ENCODE assay signal across 16 cellular contexts in genomic region chr4:37988670-37989069, GRCh38. TPM values are rescaled to one million over a fixed set of nuclear protein-coding genes. Genes with fewer than 3 reads are reported as not detected.
DNase-seq lines count a peak whose midpoint lies in the region; ATAC-seq, FAIRE-seq and TF ChIP-seq lines count a peak whose summit lies in the region.
"Had no signal": no experiment of that assay in that cellular context is flagged by ENCODE, and none has a peak within 500 bp of the region (broad histone marks: within the 10 kb centered on the region; RNA-seq: fewer than 3 reads in every experiment).

No MANE protein-coding gene starts in this region.

- H2BK12ac ChIP-seq in H1 (ENCODE audit: low read depth, low read length): no peak overlapping the region

- no peak overlapping the region for H2BK120ac ChIP-seq in H1 (replicated peaks; ENCODE audit: low read depth, low read length)

- no peak overlapping the region for H2BK20ac ChIP-seq in H1 (ENCODE audit: low read length)

- H3K79me2 ChIP-seq in H1 (ENCODE audit: control insufficient read depth in 1 of 2, insufficient read depth in 2 of 2, low read length in 2 of 2): peaks cover 0 to 72% of the 10 kb centered on the region in 2 experiments; a peak in 3 of 4 replicates

- H2AK5ac ChIP-seq in H1 (ENCODE audit: low read depth, low read length): no peak overlapping the region

- TF ChIP-seq POLR2A in H1 (IDR thresholded peaks at IDR 0.05; ENCODE audit: control extremely low read depth in 1 of 2, low read depth in 2 of 2, low read length in 2 of 2): peak in 1 of 2 experiments; percentile 47; a peak in 1 of 3 replicates

- H3K27ac ChIP-seq in right cardiac atrium (ENCODE audit: low read length) (peak overlapping the region; percentile 58), H1 (ENCODE audit: low read depth, low read length) (no peak overlapping the region; the same call in 1 of the 2 replicates)

- no peak overlapping the region for H2AFZ ChIP-seq in H1 (ENCODE audit: low read length)

- H3K4me2 ChIP-seq in H1 (ENCODE audit: insufficient read depth in 1 of 2, low read depth in 2 of 2, low read length in 2 of 2): peak overlapping the region; percentile 35 to 54; a peak in 3 of 4 replicates

- no peaks in the 10 kb centered on the region for H3K27me3 Mint-ChIP-seq in naive B cell

- no peak for TF ChIP-seq RAD21 in H1 (IDR thresholded peaks at IDR 0.05 in 1 of 2, conservative IDR thresholded peaks at IDR 0.05 in 1 of 2; ENCODE audit: low read depth in 2 of 2, low read length in 2 of 2)

- H3K4me1 ChIP-seq in right cardiac atrium (ENCODE audit: control insufficient read depth, insufficient read depth, low read length) (peaks cover 9% of the 10 kb centered on the region), H1 (replicated peaks in 1 of 4; ENCODE audit: control insufficient read depth in 3 of 4, insufficient read depth in 4 of 4, low read length in 3 of 4) (peaks cover 16 to 32% (median 24%) of the 10 kb centered on the region in 4 experiments)

- no peak overlapping the region for H4K8ac ChIP-seq in H1 (ENCODE audit: extremely low read depth, insufficient read depth, low read length)

- H3K9ac ChIP-seq in H1 (replicated peaks in 1 of 4; ENCODE audit: extremely low read depth in 1 of 4, low read depth in 3 of 4, low read length in 3 of 4): no peak overlapping the region

- no peak overlapping the region for H2BK5ac ChIP-seq in H1 (ENCODE audit: low read depth, low read length)

- H4K91ac ChIP-seq in H1 (replicated peaks; ENCODE audit: insufficient read length, low read length): no peak overlapping the region

- H3K27me3 ChIP-seq in right cardiac atrium (ENCODE audit: control insufficient read depth, insufficient read depth) (no peaks in the 10 kb centered on the region), H1 (replicated peaks in 1 of 4; ENCODE audit: control insufficient read depth in 3 of 4, extremely low read depth in 1 of 4, insufficient read depth in 3 of 4, low read length in 3 of 4) (no peaks in the 10 kb centered on the region)
- H3K27me3 ChIP-seq: testis had no signal

- peaks cover 0 to 6% (median 2%) of the 10 kb centered on the region in 7 donors for H3K9me3 Mint-ChIP-seq in naive B cell
- H3K9me3 Mint-ChIP-seq: activated T-cell treated with anti-CD3 and anti-CD28 coated beads, Interleukin-2, amount 50 U/mL, for 4 hours had no signal

- DNase-seq in right cardiac atrium: no peak
- no peak for DNase-seq in Right ventricle myocardium inferior (ENCODE audit: missing footprints)
- DNase-seq in H1 (ENCODE audit: low read depth in 1 of 2, low spot score in 2 of 2): peak in 1 of 2 experiments; percentile 47
- DNase-seq in naive B cell: no peak
- no peak for DNase-seq in urothelium cell line (ENCODE audit: low spot score)
- DNase-seq in activated gamma-delta T cell (lab: John Stamatoyannopoulos, UW): no peak
- no peak for DNase-seq in activated CD4-positive, alpha-beta T cell treated with anti-CD3 and anti-CD28 coated beads for 1 hour
- DNase-seq in T1000 (lab: John Stamatoyannopoulos, UW): no peak
- DNase-seq: activated T-cell treated with anti-CD3 and anti-CD28 coated beads, Interleukin-2, amount 50 U/mL, for 4 hours; effector CD4-positive, alpha-beta T cell; nucleus accumbens; T-helper 1 cell; testis had no signal

- no peak overlapping the region for H3K56ac ChIP-seq in H1 (replicated peaks; ENCODE audit: insufficient read length, low read depth, low read length)

- H3K4ac ChIP-seq in H1 (replicated peaks; ENCODE audit: insufficient read length, low read depth, low read length): no peak overlapping the region

- H3K27ac Mint-ChIP-seq in naive B cell: peak overlapping the region in 5 of 6 donors; percentile 53 to 96 (median 76)

- no peaks in the 10 kb centered on the region for H3K36me3 ChIP-seq in H1 (ENCODE audit: control insufficient read depth in 2 of 4, insufficient read depth in 4 of 4, low read length in 3 of 4)

- H2BK15ac ChIP-seq in H1 (ENCODE audit: low read length): no peak overlapping the region

- ATAC-seq in right cardiac atrium: no peak
- ATAC-seq in Right ventricle myocardium inferior: no peak
- ATAC-seq in naive B cell (ENCODE audit: low read depth in 2 of 2): no peak
- ATAC-seq: activated T-cell treated with anti-CD3 and anti-CD28 coated beads, Interleukin-2, amount 50 U/mL, for 4 hours; HepG2; Panc1 had no signal

- H3K9me3 ChIP-seq in right cardiac atrium (ENCODE audit: control insufficient read depth, low read length): no peaks in the 10 kb centered on the region
- no peaks in the 10 kb centered on the region for H3K9me3 ChIP-seq in H1 (ENCODE audit: insufficient read depth in 2 of 2, low read depth in 1 of 2, low read length in 1 of 2)
- H3K9me3 ChIP-seq: testis had no signal

- H3K23ac ChIP-seq in H1 (ENCODE audit: insufficient read length): no peak overlapping the region

- CTCF ChIA-PET in H1 (lab: Charles Lee; ENCODE audit: partially characterized antibody): interaction anchor here (1.1 kb wide), 1 partner anchor 18 kb away, joined by 3 read pairs; no protein-coding TSS in a partner anchor

- peaks cover 0 to 10% of the 10 kb centered on the region in 2 donors for H3K36me3 Mint-ChIP-seq in naive B cell

- H4K20me1 ChIP-seq in H1 (replicated peaks in 1 of 2; ENCODE audit: control insufficient read depth in 1 of 2, insufficient read depth in 2 of 2, low read length in 2 of 2): no peaks in the 10 kb centered on the region

- FAIRE-seq in H1 (lab: Jason Lieb, UNC) (peak; percentile 82), urothelium cell line (lab: Jason Lieb, UNC) (no peak)
- FAIRE-seq: frontal cortex, HepG2 had no signal

- H3K14ac ChIP-seq in H1 (ENCODE audit: insufficient read length): no peak overlapping the region

- intact Hi-C loops in right cardiac atrium (cut with DNase I): no loop called here
- intact Hi-C loops in Right ventricle myocardium inferior (cut with DNase I): no loop called here

- TF ChIP-seq CTCF in H1 (IDR thresholded peaks at IDR 0.05; ENCODE audit: control extremely low read depth in 1 of 3, insufficient read depth in 1 of 3, low read depth in 1 of 3, low read length in 3 of 3): no peak

- 78% methylated on average over 5 of the region's 5 CpGs for WGBS in right cardiac atrium
- WGBS in H1 (ENCODE audit: extremely low coverage in 1 of 2, insufficient coverage in 1 of 2, insufficient read length in 1 of 2, insufficient replicate concordance in 2 of 2, low coverage in 1 of 2, low lambda C conversion rate in 2 of 2, missing lambda C conversion rate in 1 of 2), 2 experiments: 22% methylated on average over 5 of the region's 5 CpGs; no CpG with 5 or more reads in 1 of the 2 experiments

- no peak overlapping the region for H3K18ac ChIP-seq in H1 (ENCODE audit: extremely low read depth, low read length)

- H3K79me1 ChIP-seq in H1 (ENCODE audit: low read depth, low read length): no peaks in the 10 kb centered on the region; the same call in 1 of the 2 replicates

- POLR2A ChIA-PET in H1 (lab: Charles Lee; ENCODE audit: partially characterized antibody): interaction anchor here (0.7 to 4.2 kb wide), 6 partner anchors 10 to 93 kb away, joined by 3 to 26 read pairs (median 3); no protein-coding TSS in a partner anchor

- peak overlapping the region in 3 of 8 donors; percentile 8 to 22 (median 9) for H3K4me3 Mint-ChIP-seq in naive B cell
- H3K4me3 Mint-ChIP-seq: activated T-cell treated with anti-CD3 and anti-CD28 coated beads, Interleukin-2, amount 50 U/mL, for 4 hours had no signal

- TF ChIP-seq EP300 in H1 (IDR thresholded peaks at IDR 0.05; ENCODE audit: borderline replicate concordance in 1 of 2, low read depth in 2 of 2, low read length in 2 of 2): peak in 1 of 2 experiments; percentile 73; a peak in 1 of 3 replicates

- no peaks in the 10 kb centered on the region for H3K23me2 ChIP-seq in H1 (ENCODE audit: low read depth, low read length)

- H3K4me1 Mint-ChIP-seq in naive B cell: peaks cover 42 to 87% (median 68%) of the 10 kb centered on the region in 3 donors

- H4K5ac ChIP-seq in H1 (ENCODE audit: insufficient read length, low read depth, low read length): no peak overlapping the region

- H3K4me3 ChIP-seq in right cardiac atrium (ENCODE audit: low read length): no peak overlapping the region
- H3K4me3 ChIP-seq in H1 (ENCODE audit: extremely low read depth in 1 of 4, insufficient read depth in 2 of 4, low read depth in 3 of 4, low read length in 4 of 4): peak overlapping the region in 3 of 4 experiments; percentile 1 to 26 (median 3); a peak in 3 of 8 replicates
- H3K4me3 ChIP-seq: testis had no signal

TF ChIP-seq in H1, 55 proteins besides CTCF, POLR2A, EP300 and RAD21 (continues in another document):
- TF ChIP-seq SP1 (IDR thresholded peaks at IDR 0.05; ENCODE audit: low read depth, low read length): peak; percentile 93
- no peak for TF ChIP-seq GTF2F1 (IDR thresholded peaks at IDR 0.05; ENCODE audit: borderline replicate concordance, low read depth, low read length)
- TF ChIP-seq SAP30 (IDR thresholded peaks at IDR 0.05; ENCODE audit: insufficient read depth, insufficient replicate concordance, low read length): no peak
- TF ChIP-seq TEAD4 (IDR thresholded peaks at IDR 0.05; ENCODE audit: low read depth, low read length): peak; percentile 93
- 0 out of 2 replicates have a peak, but pooled peaks have one; percentile 48 for TF ChIP-seq CHD1 (IDR thresholded peaks at IDR 0.05; ENCODE audit: low read depth, low read length)
- TF ChIP-seq PHF8 (conservative IDR thresholded peaks at IDR 0.05; ENCODE audit: low read depth, low read length): no peak
- peak; percentile 63; the same call in 1 of the 2 replicates for TF ChIP-seq TAF1 (IDR thresholded peaks at IDR 0.05; ENCODE audit: low read depth, low read length)
- TF ChIP-seq MAX (IDR thresholded peaks at IDR 0.05): no peak
- no peak for TF ChIP-seq GABPA (IDR thresholded peaks at IDR 0.05; ENCODE audit: borderline replicate concordance, insufficient read depth, low read length)

RNA-seq across cellular contexts. Expression of gene PTTG2, which starts 28.5 kb away (rescaled TPM):
- total RNA-seq in right cardiac atrium (1 to 10 TPM in 3 of 4 donors, under 1 TPM in 1; 0.65 to 1.7 (median 1.4) TPM), Right ventricle myocardium inferior (0.38 TPM)
- polyA plus RNA-seq in right cardiac atrium (0.54 TPM), H1 (2011; rRNA removed) (not detected in 2 replicates), naive B cell (ENCODE audit: low read depth in 6 of 6) (1 to 10 TPM in 1 of 6 donors, under 1 TPM in 3, not detected in 2; 0.51 to 1.4 (median 0.84) TPM)
- total RNA-seq in H1 (2021; fragmentation: NEBNext Ultra II Directional; extraction: Animal tissue kit (Norgen Biotek cat#: 25700)): not detected in 2 replicates
- not detected for polyA plus RNA-seq in H1 (2011; cell fraction: cytosol; rRNA removed)
- polyA plus RNA-seq in H1 (2011; cell fraction: nucleus; rRNA removed): not detected
- polyA plus RNA-seq in H1 (2012, experiment 1 of 2): not detected in 4 replicates
- not detected for polyA plus RNA-seq in H1 (2012, experiment 2 of 2)
- not detected for polyA plus RNA-seq in H1 (2013, experiment 1 of 2)
- 0.07 TPM for polyA plus RNA-seq in H1 (2013, experiment 2 of 2)
- polyA minus RNA-seq in H1 (2011; rRNA and poly(A)+ RNA removed): 0.85 TPM in 1 of 2 replicates, not detected in the other
- polyA minus RNA-seq in H1 (2011; cell fraction: cytosol; rRNA and poly(A)+ RNA removed): not detected
- polyA minus RNA-seq in H1 (2011; cell fraction: nucleus; rRNA and poly(A)+ RNA removed): 1.4 TPM
- total RNA-seq: activated T-cell treated with anti-CD3 and anti-CD28 coated beads, Interleukin-2, amount 50 U/mL, for 4 hours; frontal cortex; HepG2 had no signal
- polyA plus RNA-seq: HepG2 had no signal
